Comparison of ENCODE assay signal across 11 cellular contexts in the genomic region with DNA sequence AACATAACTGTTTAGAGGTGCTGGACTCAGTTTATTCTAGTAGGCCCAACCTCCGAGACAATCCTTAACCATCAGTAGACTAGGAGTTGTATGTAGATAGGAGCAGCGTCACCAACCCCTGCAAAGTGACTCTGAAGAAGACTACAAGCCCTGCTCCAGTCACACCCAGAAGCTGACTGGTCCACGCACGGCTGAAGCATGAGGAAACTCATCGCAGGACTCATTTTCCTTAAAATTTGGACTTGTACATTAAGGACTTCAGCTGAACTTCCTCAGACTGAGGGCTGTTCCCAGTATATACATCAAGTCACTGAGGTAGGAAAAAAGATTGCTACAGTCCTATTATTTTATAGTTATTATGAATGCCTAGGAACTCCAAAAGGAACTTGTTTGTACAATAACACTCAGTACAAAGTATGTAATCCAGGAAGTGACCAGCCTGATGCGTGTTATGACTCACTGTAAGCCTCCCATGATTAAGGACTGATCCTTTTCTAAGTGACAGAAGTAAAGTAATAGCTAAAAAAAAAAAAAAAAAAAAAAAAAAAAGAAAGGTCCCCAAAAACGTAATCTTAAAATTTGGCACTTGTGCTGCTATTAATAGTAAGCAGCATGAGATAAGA. TPM values are rescaled to one million over a fixed set of nuclear protein-coding genes. Genes with fewer than 3 reads are reported as not detected.
A peak's percentile ranks its signal among the peaks of the same experiment; 100 is the strongest.
DNase-seq lines count a peak whose midpoint lies in the region; ATAC-seq, FAIRE-seq and TF ChIP-seq lines count a peak whose summit lies in the region.
"Had no signal": no experiment of that assay in that cellular context is flagged by ENCODE, and none has a peak within 500 bp of the region (broad histone marks: within the 10 kb centered on the region; RNA-seq: fewer than 3 reads in every experiment).

No MANE protein-coding gene starts in this region.

- TF ChIP-seq EP300 in A549 (IDR thresholded peaks at IDR 0.05) (no peak), suprapubic skin (IDR thresholded peaks at IDR 0.05) (no peak)

- H3K36me3 Mint-ChIP-seq in naive thymus-derived CD4-positive, alpha-beta T cell, result no peaks in the 10 kb centered on the region
- H3K36me3 Mint-ChIP-seq: IgD-negative memory B cell had no signal

- CTCF ChIA-PET in A549 (lab: Yijun Ruan, JAX), result no interaction called here
- CTCF ChIA-PET in naive thymus-derived CD4-positive, alpha-beta T cell (lab: Charles Lee), result interaction anchor here (0.6 kb wide), 1 partner anchor 9 kb away, joined by 3 read pairs; no protein-coding TSS in a partner anchor

- 69% methylated on average over 7 of the region's 7 CpGs for WGBS in A549 (ENCODE audit: missing lambda C conversion rate)
- WGBS in suprapubic skin, result 73% methylated on average over 7 of the region's 7 CpGs

- H3K9me3 ChIP-seq in A549 (no peaks in the 10 kb centered on the region), suprapubic skin (no peaks in the 10 kb centered on the region)
- H3K9me3 ChIP-seq in naive thymus-derived CD4-positive, alpha-beta T cell (ENCODE audit: control insufficient read depth in 2 of 3, low read length in 3 of 3), result no peaks in the 10 kb centered on the region

- TF ChIP-seq CTCF in A549 (IDR thresholded peaks at IDR 0.05) (no peak), suprapubic skin (IDR thresholded peaks at IDR 0.05) (no peak)

- no peaks in the 10 kb centered on the region for H3K4me1 Mint-ChIP-seq in naive thymus-derived CD4-positive, alpha-beta T cell
- H3K4me1 Mint-ChIP-seq: IgD-negative memory B cell; stimulated activated naive CD8-positive, alpha-beta T cell treated with anti-CD3 and anti-CD28 coated beads, Interleukin-15, amount 100 ng/mL, for 72 hours had no signal

- intact Hi-C loops in naive thymus-derived CD4-positive, alpha-beta T cell (cut with micrococcal nuclease), result no loop called here

- H3K36me3 ChIP-seq in naive thymus-derived CD4-positive, alpha-beta T cell (ENCODE audit: control insufficient read depth in 2 of 3, insufficient read depth in 3 of 3, low read length in 3 of 3), result no peaks in the 10 kb centered on the region
- no peaks in the 10 kb centered on the region for H3K36me3 ChIP-seq in suprapubic skin

- H3K4me3 ChIP-seq in A549 (no peak overlapping the region), suprapubic skin (no peak overlapping the region)
- H3K4me3 ChIP-seq in naive thymus-derived CD4-positive, alpha-beta T cell (ENCODE audit: low read length), result no peak overlapping the region

- no peak for TF ChIP-seq RAD21 in A549 (conservative IDR thresholded peaks at IDR 0.05 in 1 of 2, IDR thresholded peaks at IDR 0.05 in 1 of 2)

- no peak overlapping the region for H3K27ac Mint-ChIP-seq in naive thymus-derived CD4-positive, alpha-beta T cell
- H3K27ac Mint-ChIP-seq: activated T-cell treated with anti-CD3 and anti-CD28 coated beads, Interleukin-2, amount 50 U/mL, for 72 hours; IgD-negative memory B cell; stimulated activated naive CD8-positive, alpha-beta T cell treated with anti-CD3 and anti-CD28 coated beads, Interleukin-15, amount 100 ng/mL, for 72 hours had no signal

- POLR2A ChIA-PET in A549 (lab: Yijun Ruan, JAX), result no interaction called here
- POLR2A ChIA-PET in naive thymus-derived CD4-positive, alpha-beta T cell (lab: Charles Lee), result no interaction called here

- H3K9me3 Mint-ChIP-seq in naive thymus-derived CD4-positive, alpha-beta T cell, result peaks cover 0 to 5% (median 0%) of the 10 kb centered on the region in 11 donors
- H3K9me3 Mint-ChIP-seq: activated T-cell treated with anti-CD3 and anti-CD28 coated beads, Interleukin-2, amount 50 U/mL, for 72 hours; IgD-negative memory B cell; stimulated activated naive CD8-positive, alpha-beta T cell treated with anti-CD3 and anti-CD28 coated beads, Interleukin-15, amount 100 ng/mL, for 72 hours had no signal

- no peak overlapping the region for H3K4me2 ChIP-seq in A549

- no peak overlapping the region for H3K4me3 Mint-ChIP-seq in naive thymus-derived CD4-positive, alpha-beta T cell
- H3K4me3 Mint-ChIP-seq: activated T-cell treated with anti-CD3 and anti-CD28 coated beads, Interleukin-2, amount 50 U/mL, for 72 hours; IgD-negative memory B cell; stimulated activated naive CD8-positive, alpha-beta T cell treated with anti-CD3 and anti-CD28 coated beads, Interleukin-15, amount 100 ng/mL, for 72 hours had no signal

- H3K27me3 Mint-ChIP-seq in naive thymus-derived CD4-positive, alpha-beta T cell, result peaks cover 0 to 6% (median 0%) of the 10 kb centered on the region in 5 donors
- H3K27me3 Mint-ChIP-seq: stimulated activated naive CD8-positive, alpha-beta T cell treated with anti-CD3 and anti-CD28 coated beads, Interleukin-15, amount 100 ng/mL, for 72 hours had no signal

- DNase-seq in A549 (ENCODE audit: low read depth in 1 of 2, low spot score in 1 of 2), result peak in 1 of 2 experiments; percentile 63
- DNase-seq in RCC 7860 (ENCODE audit: low spot score), result peak; percentile 92
- peak; percentile 29 for DNase-seq in fibroblast of the conjunctiva (ENCODE audit: low read depth)
- DNase-seq in naive thymus-derived CD4-positive, alpha-beta T cell, result no peak
- DNase-seq in suprapubic skin (ENCODE audit: low spot score in 2 of 2), result no peak
- no peak for DNase-seq in NCI-H2227 (lab: John Stamatoyannopoulos, UW; ENCODE audit: unreplicated experiment)
- DNase-seq: activated T-cell treated with anti-CD3 and anti-CD28 coated beads, Interleukin-2, amount 50 U/mL, for 72 hours; stimulated activated naive CD8-positive, alpha-beta T cell treated with anti-CD3 and anti-CD28 coated beads, Interleukin-15, amount 100 ng/mL, for 72 hours had no signal

- no peaks in the 10 kb centered on the region for H3K27me3 ChIP-seq in naive thymus-derived CD4-positive, alpha-beta T cell (ENCODE audit: control insufficient read depth in 2 of 2, insufficient read depth in 2 of 2, low read length in 2 of 2)
- no peaks in the 10 kb centered on the region for H3K27me3 ChIP-seq in suprapubic skin

- no peak for TF ChIP-seq POLR2A in A549 (IDR thresholded peaks at IDR 0.05; ENCODE audit: low read length)
- TF ChIP-seq POLR2A in suprapubic skin (IDR thresholded peaks at IDR 0.05), result no peak

- ATAC-seq in A549, result 0 out of 6 replicates have a peak, but pooled peaks of 1 of the 2 experiments have one; percentile 43
- peak; percentile 33 for ATAC-seq in GM21786 (IDR thresholded peaks at IDR 0.05; ENCODE audit: unreplicated experiment)
- ATAC-seq in naive thymus-derived CD4-positive, alpha-beta T cell, result no peak
- ATAC-seq in GM21381 (IDR thresholded peaks at IDR 0.05; ENCODE audit: unreplicated experiment), result no peak
- ATAC-seq: activated T-cell treated with anti-CD3 and anti-CD28 coated beads, Interleukin-2, amount 50 U/mL, for 72 hours; stimulated activated naive CD8-positive, alpha-beta T cell treated with anti-CD3 and anti-CD28 coated beads, Interleukin-15, amount 100 ng/mL, for 72 hours had no signal

- H3K4me1 ChIP-seq in A549, result peaks cover 26% of the 10 kb centered on the region
- no peaks in the 10 kb centered on the region for H3K4me1 ChIP-seq in naive thymus-derived CD4-positive, alpha-beta T cell (ENCODE audit: control insufficient read depth in 2 of 2, insufficient read depth in 2 of 2, low read length in 2 of 2)
- no peaks in the 10 kb centered on the region for H3K4me1 ChIP-seq in suprapubic skin

- no peak for FAIRE-seq in A549 (lab: Jason Lieb, UNC)
- FAIRE-seq in RCC 7860 (lab: Jason Lieb, UNC), result peak; percentile 91

- H3K27ac ChIP-seq in A549 (peak overlapping the region; percentile 71 to 73), suprapubic skin (no peak overlapping the region)
- no peak overlapping the region for H3K27ac ChIP-seq in naive thymus-derived CD4-positive, alpha-beta T cell (ENCODE audit: low read depth, low read length)

TF ChIP-seq in A549, 52 proteins besides CTCF, POLR2A, EP300 and RAD21:
- TF ChIP-seq FOSL2 (IDR thresholded peaks at IDR 0.05), result no peak
- peak; percentile 39; the same call in 1 of the 2 replicates for TF ChIP-seq FOSL2 (CRISPR knock-in tag; IDR thresholded peaks at IDR 0.05)
- TF ChIP-seq ESRRA (IDR thresholded peaks at IDR 0.05; ENCODE audit: borderline replicate concordance, low read length), result no peak

RNA-seq across cellular contexts. Expression of gene UGT2B7, which starts 41.6 kb away (rescaled TPM):
- 0.56 and 0.78 TPM in 2 replicates for polyA plus RNA-seq in A549 (2011; rRNA removed)
- polyA plus RNA-seq in A549 (2012; cell fraction: cytosol; rRNA removed), result 0.03 and 0.04 TPM in 2 replicates
- polyA plus RNA-seq in A549 (2012; cell fraction: nucleus; rRNA removed), result 0.04 and 0.23 TPM in 2 replicates
- polyA plus RNA-seq in A549 (2017; fragmentation: RNase III; extraction: RNeasy Plus Mini Kit Qiagen cat#74134 plus additional on column Dnase treatment), result 0.22 to 0.51 TPM (median 0.30 TPM) in 3 replicates
- polyA minus RNA-seq in A549 (2011; rRNA and poly(A)+ RNA removed), result 0.25 TPM in 1 of 2 replicates, not detected in the other
- not detected for total RNA-seq in naive thymus-derived CD4-positive, alpha-beta T cell
- not detected for polyA plus RNA-seq in naive thymus-derived CD4-positive, alpha-beta T cell
- 1 to 10 TPM in 2 of 4 donors, under 1 TPM in 1, not detected in 1; 0.68 to 1.5 (median 1.0) TPM for total RNA-seq in suprapubic skin
- total RNA-seq: activated T-cell treated with anti-CD3 and anti-CD28 coated beads, Interleukin-2, amount 50 U/mL, for 72 hours had no signal
- polyA plus RNA-seq: IgD-negative memory B cell had no signal

Comparison
In these comparisons a context has a peak if more than half of its experiments do, and no peak if none do; other contexts are left out.
1. DNase-seq: peak in RCC 7860 (single experiment) and fibroblast of the conjunctiva (single experiment); none in naive thymus-derived CD4-positive, alpha-beta T cell (0 of 9), suprapubic skin (0 of 2) and NCI-H2227 (single experiment).
2. H3K27ac ChIP-seq: peak in A549 (2 of 2); none in naive thymus-derived CD4-positive, alpha-beta T cell (single experiment) and suprapubic skin (single experiment).